1 cellular context compared by ENCODE assay signal in genomic region chr11:112013501-112014164, GRCh38.
TF ChIP-seq lines count a peak whose summit lies in the region.

No MANE protein-coding gene starts in this region.

TF ChIP-seq in IMR-90, 13 proteins besides CTCF, POLR2A, EP300 and RAD21 (continued from another document):
- TF ChIP-seq RCOR1 (IDR thresholded peaks at IDR 0.05; ENCODE audit: insufficient replicate concordance, low read length) (no peak), CHD1 (IDR thresholded peaks at IDR 0.05; ENCODE audit: low read depth, low read length) (no peak)
